Comparison of ENCODE assay signal across 25 cellular contexts in genomic region chr2:21098294-21098693, GRCh38. TPM values are rescaled to one million over a fixed set of nuclear protein-coding genes. Genes with fewer than 3 reads are reported as not detected.
"Had no signal": no experiment of that assay in that cellular context is flagged by ENCODE, and none has a peak within 500 bp of the region (broad histone marks: within the 10 kb centered on the region; RNA-seq: fewer than 3 reads in every experiment).

No MANE protein-coding gene starts in this region.

- H3K4me1 Mint-ChIP-seq: IgD-negative memory B cell had no signal

- H3K4me1 ChIP-seq: SJSA1 had no signal

- H3K4me3 Mint-ChIP-seq: IgD-negative memory B cell had no signal

- H3K9me3 ChIP-seq: SJSA1 had no signal

- H3K36me3 Mint-ChIP-seq: IgD-negative memory B cell had no signal

- H3K36me3 ChIP-seq: SJSA1 had no signal

- H3K4me2 ChIP-seq: KMS-11 had no signal

- ATAC-seq: K562 had no signal

- H3K4me3 ChIP-seq: K562, SJSA1, SK-N-MC had no signal

- DNase-seq: MV-4-11, NCI-H1048, NCI-H1105, NCI-H1417, NCI-H1436 treated with DMSO at 0.1 percent for 48 hours, NCI-H1694 treated with DMSO at 0.1 percent for 48 hours, NCI-H1930, NCI-H2081, NCI-H2107, NCI-H2227 treated with DMSO at 0.1 percent for 48 hours, NCI-H524, NCI-H526 treated with DMSO at 0.1 percent for 48 hours, NCI-H774, Right ventricle myocardium superior, RPMI8226, SIG-M5 had no signal

- H3K27ac Mint-ChIP-seq: IgD-negative memory B cell had no signal

- H3K27ac ChIP-seq: KMS-11, SJSA1, SK-N-MC had no signal

- H3K9ac ChIP-seq: KMS-11 had no signal

RNA-seq across cellular contexts. Expression of gene TDRD15, which starts 25.5 kb away (rescaled TPM):
- total RNA-seq: HT1080, LHCN-M2, MCF 10A, NCI-H460, Right ventricle myocardium superior, SJSA1 had no signal

RNA-seq across cellular contexts. Expression of gene APOB, which starts 54.4 kb away (rescaled TPM):
- total RNA-seq: LHCN-M2, MCF 10A, NCI-H460, SJSA1 had no signal
- polyA plus RNA-seq: IgD-negative memory B cell, K562 had no signal
